In genomic region chr6:26187981-26188635, GRCh38 we compare ENCODE assay signal across 8 cellular contexts.
DNase-seq lines count a peak whose midpoint lies in the region; ATAC-seq and TF ChIP-seq lines count a peak whose summit lies in the region.

No MANE protein-coding gene starts in this region.

- H3K4me1 Mint-ChIP-seq in MCF 10A (ENCODE audit: insufficient read depth, unreplicated experiment) = peaks cover 27% of the 10 kb centered on the region

- H3K9me3 ChIP-seq in lower lobe of right lung (no peaks in the 10 kb centered on the region), thoracic aorta (no peaks in the 10 kb centered on the region)

- peak overlapping the region; percentile 79 for H3K27ac Mint-ChIP-seq in MCF 10A (ENCODE audit: low read depth, unreplicated experiment)

- H3K4me3 ChIP-seq in lower lobe of right lung = peak overlapping the region; percentile 59
- peak overlapping the region; percentile 80 for H3K4me3 ChIP-seq in thoracic aorta

- CTCF ChIA-PET in MCF 10A (lab: Yijun Ruan, JAX) = interaction anchor here (1.1 to 1.5 kb wide), 2 partner anchors 10 to 28 kb away, joined by 3 to 4 read pairs; no protein-coding TSS in a partner anchor

- H3K27me3 ChIP-seq in lower lobe of right lung (ENCODE audit: low read depth) = peaks cover 26% of the 10 kb centered on the region
- no peaks in the 10 kb centered on the region for H3K27me3 ChIP-seq in thoracic aorta (replicated peaks; ENCODE audit: insufficient read depth)

- no peaks in the 10 kb centered on the region for H3K36me3 ChIP-seq in lower lobe of right lung
- no peaks in the 10 kb centered on the region for H3K36me3 ChIP-seq in thoracic aorta

- BruUV-seq in MCF 10A (replicated peaks; lab: Mats Ljungman, UMichigan) = no TSS peak

- no peaks in the 10 kb centered on the region for H3K27me3 Mint-ChIP-seq in MCF 10A (ENCODE audit: insufficient read depth, unreplicated experiment)

- no peaks in the 10 kb centered on the region for H3K9me3 Mint-ChIP-seq in MCF 10A (ENCODE audit: unreplicated experiment)

- peak overlapping the region; percentile 84 for H3K27ac ChIP-seq in lower lobe of right lung
- peak overlapping the region; percentile 84 to 87 for H3K27ac ChIP-seq in thoracic aorta

- POLR2A ChIA-PET in MCF 10A (lab: Yijun Ruan, JAX) = interaction anchor here (0.6 to 19.0 kb wide), 38 partner anchors 9 to 1705 kb away, joined by 3 to 1160 read pairs (median 11); a partner anchor contains a TSS

- intact Hi-C loops in MCF 10A (cut with micrococcal nuclease) (loop anchor here (2.0 kb wide), 1 partner anchor 31 kb away; a partner anchor contains a TSS), lower lobe of right lung (cut with DNase I) (no loop called here)

- DNase-seq in DMS153 treated with DMSO at 0.1 percent for 48 hours (lab: John Stamatoyannopoulos, UW; ENCODE audit: unreplicated experiment) (peak; percentile 45), DMS153 (lab: John Stamatoyannopoulos, UW) (no peak), RKO (ENCODE audit: low spot score) (peak; percentile 55), MCF 10A (ENCODE audit: unreplicated experiment) (peak; percentile 51), lower lobe of right lung (no peak), thoracic aorta (ENCODE audit: low spot score) (no peak), hippocampal formation (lab: John Stamatoyannopoulos, UW) (no peak)

- ATAC-seq in HG03045 (IDR thresholded peaks at IDR 0.05; ENCODE audit: unreplicated experiment) (peak; percentile 2), lower lobe of right lung (peak; percentile 7 to 25), thoracic aorta (ENCODE audit: insufficient number of reproducible peaks, low FRiP score, low read depth) (no peak)

- H3K4me1 ChIP-seq in lower lobe of right lung = peaks cover 6% of the 10 kb centered on the region
- peaks cover 3 to 30% of the 10 kb centered on the region in 2 donors for H3K4me1 ChIP-seq in thoracic aorta (ENCODE audit: control insufficient read depth in 1 of 2, low read depth in 2 of 2)

- peak overlapping the region; percentile 76 for H3K4me3 Mint-ChIP-seq in MCF 10A (ENCODE audit: unreplicated experiment)

- TF ChIP-seq CTCF in MCF 10A (IDR thresholded peaks at IDR 0.05; ENCODE audit: unreplicated experiment) (no peak), lower lobe of right lung (IDR thresholded peaks at IDR 0.05) (no peak), thoracic aorta (IDR thresholded peaks at IDR 0.05) (no peak)

- H3K36me3 Mint-ChIP-seq in MCF 10A (ENCODE audit: insufficient read depth, unreplicated experiment) = peaks cover 7% of the 10 kb centered on the region

Comparison
In these comparisons a context has a peak if more than half of its experiments do, and no peak if none do; other contexts are left out.
1. DNase-seq: peak in DMS153 treated with DMSO at 0.1 percent for 48 hours (single experiment), RKO (single experiment) and MCF 10A (single experiment); none in DMS153 (single experiment), lower lobe of right lung (single experiment), thoracic aorta (single experiment) and hippocampal formation (0 of 2).